10 cellular contexts compared by ENCODE assay signal in the genomic region with DNA sequence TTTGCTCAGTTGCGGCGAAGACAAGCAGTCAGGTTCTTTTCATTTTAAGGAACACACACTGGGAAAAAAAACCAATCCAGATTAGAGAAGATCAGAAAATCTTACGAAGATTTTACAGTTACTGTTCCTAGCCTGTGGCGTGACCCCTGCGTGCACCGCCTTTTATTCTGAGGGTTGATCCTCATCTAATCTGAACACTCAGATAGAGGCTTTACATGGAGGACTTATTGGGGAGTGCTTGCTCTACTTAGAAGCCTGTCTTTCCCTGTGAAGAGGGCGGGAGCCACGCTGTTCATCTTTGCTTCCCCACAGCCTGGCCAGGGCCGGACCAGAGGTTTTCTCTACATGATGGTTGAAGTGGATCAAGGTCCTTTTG. TPM values are rescaled to one million over a fixed set of nuclear protein-coding genes. Genes with fewer than 3 reads are reported as not detected.
DNase-seq lines count a peak whose midpoint lies in the region; ATAC-seq and TF ChIP-seq lines count a peak whose summit lies in the region.
"Had no signal": no experiment of that assay in that cellular context is flagged by ENCODE, and none has a peak within 500 bp of the region (broad histone marks: within the 10 kb centered on the region; RNA-seq: fewer than 3 reads in every experiment).

No MANE protein-coding gene starts in this region.

- peaks cover 0 to 25% (median 8%) of the 10 kb centered on the region in 4 donors for H3K4me1 Mint-ChIP-seq in CD4-positive, CD25-positive, alpha-beta regulatory T cell
- peaks cover 21% of the 10 kb centered on the region for H3K4me1 Mint-ChIP-seq in nephron progenitor cell

- no peaks in the 10 kb centered on the region for H3K36me3 ChIP-seq in CD4-positive, CD25-positive, alpha-beta regulatory T cell (ENCODE audit: control insufficient read depth, insufficient read depth, low read length)
- H3K36me3 ChIP-seq in HUES64 (ENCODE audit: insufficient read depth, low read length), result no peaks in the 10 kb centered on the region
- H3K36me3 ChIP-seq in adipocyte (ENCODE audit: control insufficient read depth, insufficient read depth, low read length, severe bottlenecking), result no peaks in the 10 kb centered on the region
- no peaks in the 10 kb centered on the region for H3K36me3 ChIP-seq in adrenal gland (replicated peaks in 1 of 2)

- 94% methylated on average over 9 of the region's 9 CpGs for WGBS in HUES64
- WGBS in adrenal gland, 4 donors, result 88 to 90% (median 90%) methylated on average over 9 of the region's 9 CpGs

- peaks cover 10% of the 10 kb centered on the region for H3K27me3 Mint-ChIP-seq in CD4-positive, CD25-positive, alpha-beta regulatory T cell
- H3K27me3 Mint-ChIP-seq in nephron progenitor cell (ENCODE audit: low read depth, poor library complexity), result peaks cover 26% of the 10 kb centered on the region

- H3K4me3 ChIP-seq in CD4-positive, CD25-positive, alpha-beta regulatory T cell (ENCODE audit: low read depth, low read length), result no peak overlapping the region
- H3K4me3 ChIP-seq in HUES64 (ENCODE audit: low read length) (peak overlapping the region; percentile 77; the same call in 1 of the 2 replicates), adipocyte (ENCODE audit: low read length) (peak overlapping the region; percentile 83), adrenal gland (no peak overlapping the region)

- H3K36me3 Mint-ChIP-seq in CD4-positive, CD25-positive, alpha-beta regulatory T cell, result peaks cover 3% of the 10 kb centered on the region
- H3K36me3 Mint-ChIP-seq in nephron progenitor cell (ENCODE audit: low read depth), result no peaks in the 10 kb centered on the region

- ATAC-seq in CD4-positive, CD25-positive, alpha-beta regulatory T cell (ENCODE audit: low read depth in 2 of 2), result no peak

- TF ChIP-seq CTCF in nephron progenitor cell (IDR thresholded peaks at IDR 0.05), result no peak
- TF ChIP-seq CTCF in adrenal gland (IDR thresholded peaks at IDR 0.05), result no peak

- intact Hi-C loops in adrenal gland (cut with DNase I), result no loop called here

- H3K4me1 ChIP-seq in CD4-positive, CD25-positive, alpha-beta regulatory T cell (ENCODE audit: control insufficient read depth, insufficient read depth, low read length, poor library complexity, severe bottlenecking), result peaks cover 41% of the 10 kb centered on the region
- no peaks in the 10 kb centered on the region for H3K4me1 ChIP-seq in HUES64 (ENCODE audit: insufficient read depth, low read length)
- peaks cover 7% of the 10 kb centered on the region for H3K4me1 ChIP-seq in adipocyte (ENCODE audit: control insufficient read depth, insufficient read depth, low read length)
- H3K4me1 ChIP-seq in adrenal gland (replicated peaks in 1 of 2), result peaks cover 18 to 42% of the 10 kb centered on the region in 2 donors

- peak overlapping the region in 2 of 3 donors; percentile 12 to 15 for H3K27ac Mint-ChIP-seq in CD4-positive, CD25-positive, alpha-beta regulatory T cell
- H3K27ac Mint-ChIP-seq in nephron progenitor cell, result no peak overlapping the region

- H3K9me3 ChIP-seq in CD4-positive, CD25-positive, alpha-beta regulatory T cell (ENCODE audit: control insufficient read depth in 2 of 2, low read length in 2 of 2), result no peaks in the 10 kb centered on the region
- no peaks in the 10 kb centered on the region for H3K9me3 ChIP-seq in HUES64 (ENCODE audit: insufficient read depth, low read depth, low read length)
- no peaks in the 10 kb centered on the region for H3K9me3 ChIP-seq in adipocyte (ENCODE audit: control insufficient read depth, low read length)
- H3K9me3 ChIP-seq in adrenal gland (replicated peaks in 1 of 3), result no peaks in the 10 kb centered on the region
- H3K9me3 ChIP-seq: esophagus muscularis mucosa had no signal

- no peaks in the 10 kb centered on the region for H3K27me3 ChIP-seq in CD4-positive, CD25-positive, alpha-beta regulatory T cell (ENCODE audit: control insufficient read depth, insufficient read depth, low read length)
- peaks cover 48% of the 10 kb centered on the region for H3K27me3 ChIP-seq in HUES64 (ENCODE audit: insufficient read depth, low read length)
- H3K27me3 ChIP-seq in adipocyte (replicated peaks; ENCODE audit: control insufficient read depth, insufficient read depth, low read length), result no peaks in the 10 kb centered on the region
- peaks cover 15% of the 10 kb centered on the region for H3K27me3 ChIP-seq in adrenal gland

- peak overlapping the region; percentile 69 to 89 (median 81) for H3K4me3 Mint-ChIP-seq in CD4-positive, CD25-positive, alpha-beta regulatory T cell
- peak overlapping the region; percentile 76 for H3K4me3 Mint-ChIP-seq in nephron progenitor cell

- H3K9ac ChIP-seq in HUES64 (ENCODE audit: low read depth, low read length), result no peak overlapping the region; the same call in 1 of the 2 replicates
- H3K9ac ChIP-seq in adipocyte (ENCODE audit: low read length), result peak overlapping the region; percentile 84

- no peak for TF ChIP-seq POLR2A in adrenal gland (IDR thresholded peaks at IDR 0.05)

- H3K9me3 Mint-ChIP-seq in CD4-positive, CD25-positive, alpha-beta regulatory T cell, result no peaks in the 10 kb centered on the region
- H3K9me3 Mint-ChIP-seq in nephron progenitor cell, result no peaks in the 10 kb centered on the region

- no peak overlapping the region for H3K27ac ChIP-seq in CD4-positive, CD25-positive, alpha-beta regulatory T cell (ENCODE audit: insufficient read depth, low read length, poor library complexity, severe bottlenecking)
- H3K27ac ChIP-seq in HUES64 (ENCODE audit: low read depth, low read length) (no peak overlapping the region), adrenal gland (no peak overlapping the region)
- H3K27ac ChIP-seq: esophagus muscularis mucosa had no signal

- no peak for DNase-seq in CD4-positive, CD25-positive, alpha-beta regulatory T cell
- DNase-seq in adipocyte (ENCODE audit: low read depth) (no peak), nephron progenitor cell (no peak), HPDE6-E6E7 (ENCODE audit: extremely low spot score) (no peak), adrenal gland (no peak), DMS153 treated with DMSO at 0.1 percent for 48 hours (lab: John Stamatoyannopoulos, UW; ENCODE audit: unreplicated experiment) (no peak)

RNA-seq across cellular contexts. Expression of a gene that starts 1.4 kb away (rescaled TPM):
- 5.8 TPM for total RNA-seq in CD4-positive, CD25-positive, alpha-beta regulatory T cell
- polyA plus RNA-seq in CD4-positive, CD25-positive, alpha-beta regulatory T cell, result 1 to 10 TPM in 3 of 4 donors, under 1 TPM in 1; 0.84 to 1.6 (median 1.2) TPM
- polyA plus RNA-seq in HUES64 (2013, experiment 1 of 2), result 4.2 TPM
- 7.0 TPM for polyA plus RNA-seq in HUES64 (2013, experiment 2 of 2)
- 10 to 100 TPM; 12.7 to 18.5 (median 14.7) TPM for total RNA-seq in adrenal gland
- 10 to 100 TPM in 1 of 3 donors, 1 to 10 TPM in 2; 3.9 to 13.8 (median 4.7) TPM for polyA plus RNA-seq in adrenal gland

RNA-seq across cellular contexts. Expression of a gene that starts 5.2 kb away (rescaled TPM):
- total RNA-seq in CD4-positive, CD25-positive, alpha-beta regulatory T cell, result not detected
- not detected for polyA plus RNA-seq in CD4-positive, CD25-positive, alpha-beta regulatory T cell
- 0.15 TPM for polyA plus RNA-seq in HUES64 (2013, experiment 1 of 2)
- 0.19 TPM for polyA plus RNA-seq in HUES64 (2013, experiment 2 of 2)
- total RNA-seq in adrenal gland, result 1 to 10 TPM in 2 of 8 donors, under 1 TPM in 5, not detected in 1; 0.16 to 1.5 (median 0.32) TPM
- polyA plus RNA-seq in adrenal gland, result under 1 TPM in 1 of 3 donors, not detected in 2; 0.88 TPM
- total RNA-seq: pulmonary artery endothelial cell had no signal
- polyA plus RNA-seq: keratinocyte had no signal

RNA-seq across cellular contexts. Expression of a gene that starts 16.4 kb away (rescaled TPM):
- total RNA-seq in CD4-positive, CD25-positive, alpha-beta regulatory T cell, result not detected
- polyA plus RNA-seq in CD4-positive, CD25-positive, alpha-beta regulatory T cell, result 1 to 10 TPM in 1 of 4 donors, under 1 TPM in 2, not detected in 1; 0.41 to 1.4 (median 0.67) TPM
- 38.0 TPM for polyA plus RNA-seq in HUES64 (2013, experiment 1 of 2)
- 33.7 TPM for polyA plus RNA-seq in HUES64 (2013, experiment 2 of 2)
- total RNA-seq in adrenal gland, result 1 to 10 TPM in 6 of 8 donors, under 1 TPM in 2; 0.53 to 8.2 (median 1.6) TPM
- 1 to 10 TPM in 1 of 3 donors, under 1 TPM in 2; 0.33 to 2.5 (median 0.98) TPM for polyA plus RNA-seq in adrenal gland

RNA-seq across cellular contexts. Expression of a gene that starts 37.4 kb away (rescaled TPM):
- 188 TPM for total RNA-seq in CD4-positive, CD25-positive, alpha-beta regulatory T cell
- 10 to 100 TPM; 62.1 to 83.4 (median 68.6) TPM for polyA plus RNA-seq in CD4-positive, CD25-positive, alpha-beta regulatory T cell
- 201 TPM for polyA plus RNA-seq in HUES64 (2013, experiment 1 of 2)
- polyA plus RNA-seq in HUES64 (2013, experiment 2 of 2), result 219 TPM
- total RNA-seq in adrenal gland, result 100 to 1,000 TPM in 4 of 8 donors, 10 to 100 TPM in 4; 46.9 to 318 (median 169) TPM
- 100 to 1,000 TPM in 2 of 3 donors, 10 to 100 TPM in 1; 64.4 to 236 (median 172) TPM for polyA plus RNA-seq in adrenal gland

RNA-seq across cellular contexts. Expression of a gene that starts 43.8 kb away (rescaled TPM):
- total RNA-seq in CD4-positive, CD25-positive, alpha-beta regulatory T cell, result 239 TPM
- polyA plus RNA-seq in CD4-positive, CD25-positive, alpha-beta regulatory T cell, result 10 to 100 TPM; 18.3 to 19.5 (median 18.7) TPM
- 30.3 TPM for polyA plus RNA-seq in HUES64 (2013, experiment 1 of 2)
- polyA plus RNA-seq in HUES64 (2013, experiment 2 of 2), result 19.7 TPM
- total RNA-seq in adrenal gland, result 100 to 1,000 TPM in 1 of 8 donors, 10 to 100 TPM in 7; 21.9 to 131 (median 68.7) TPM
- 100 to 1,000 TPM in 1 of 3 donors, 10 to 100 TPM in 1, 1 to 10 TPM in 1; 3.1 to 131 (median 54.6) TPM for polyA plus RNA-seq in adrenal gland

Comparison
In these comparisons a context has a peak if more than half of its experiments do, and no peak if none do; other contexts are left out.
1. H3K4me3 ChIP-seq: peak in HUES64 (single experiment) and adipocyte (single experiment); none in CD4-positive, CD25-positive, alpha-beta regulatory T cell (single experiment) and adrenal gland (0 of 4).